8 cellular contexts compared by ENCODE assay signal in the genomic region with DNA sequence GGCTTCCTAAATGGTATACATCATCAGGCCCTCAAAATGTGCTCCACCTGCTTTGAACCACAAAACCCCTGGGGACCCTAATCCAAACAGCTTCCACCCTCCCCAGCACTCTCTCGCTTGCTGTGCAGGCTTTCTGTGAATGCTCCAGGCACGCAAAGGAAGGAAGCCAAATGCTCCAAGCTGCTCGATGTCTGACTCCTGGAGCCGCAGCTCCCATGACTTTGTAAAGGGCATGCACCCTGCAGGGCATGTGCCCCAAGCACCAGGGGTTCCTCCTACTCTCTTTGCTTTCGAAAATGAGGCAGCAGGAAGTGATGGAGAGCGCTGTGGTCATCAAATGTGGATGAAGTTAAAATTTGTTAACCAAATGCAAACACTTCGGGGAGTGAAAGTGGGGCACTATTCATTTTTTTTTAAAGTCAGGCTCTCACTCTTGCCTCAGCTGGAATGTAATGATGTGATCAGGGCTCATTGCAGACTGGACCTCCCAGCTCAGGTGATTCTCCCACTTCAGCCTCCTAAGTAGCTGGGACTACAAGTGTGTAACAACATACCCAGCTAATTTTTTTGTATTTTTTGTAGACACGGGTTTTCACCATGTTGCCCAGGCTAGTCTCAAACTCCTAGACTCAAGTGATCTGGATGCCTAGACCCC.
A peak's percentile ranks its signal among the peaks of the same experiment; 100 is the strongest.
DNase-seq lines count a peak whose midpoint lies in the region; ATAC-seq, FAIRE-seq and TF ChIP-seq lines count a peak whose summit lies in the region.
"Not testable (repeated sequence)": the region's sequence is repeated elsewhere in the genome, so short reads cannot be mapped to it uniquely, and the experiment has no call there.

No MANE protein-coding gene starts in this region.

- FAIRE-seq in GM12892 (lab: Jason Lieb, UNC) (peak; percentile 61), astrocyte (lab: Jason Lieb, UNC) (peak; percentile 68)

- peak; percentile 95 for ATAC-seq in GM21367 (IDR thresholded peaks at IDR 0.05; ENCODE audit: unreplicated experiment)
- ATAC-seq in HG02973 (IDR thresholded peaks at IDR 0.05; ENCODE audit: unreplicated experiment) = peak; percentile 93

- not testable (repeated sequence) for H4K20me1 ChIP-seq in Loucy (ENCODE audit: insufficient read depth, low read length, poor library complexity, severe bottlenecking); astrocyte (ENCODE audit: insufficient read depth, low read length)

- not testable (repeated sequence) for H3K9me3 Mint-ChIP-seq in astrocyte (ENCODE audit: unreplicated experiment)

- DNase-seq in A172 (ENCODE audit: low spot score) (peak; percentile 15), NT2/D1 (ENCODE audit: low read depth, low spot score) (peak; percentile 68), astrocyte (ENCODE audit: low read depth) (peak; percentile 31), iPS DF 19.7 (ENCODE audit: low read depth, low spot score) (peak; percentile 47)
- not testable (repeated sequence) for DNase-seq in GM12892 (ENCODE audit: insufficient read length)

- not testable (repeated sequence) for TF ChIP-seq CTCF in Loucy (conservative IDR thresholded peaks at IDR 0.05; ENCODE audit: low read length); astrocyte (IDR thresholded peaks at IDR 0.05; ENCODE audit: insufficient read depth, low read depth, low read length)

- H3K36me3 Mint-ChIP-seq in astrocyte (ENCODE audit: low read depth, unreplicated experiment) = not testable (repeated sequence)

- not testable (repeated sequence) for H3K4me1 ChIP-seq in Loucy (ENCODE audit: insufficient read depth, low read length, poor library complexity, severe bottlenecking); NT2/D1 (ENCODE audit: insufficient read depth, insufficient read length); astrocyte (ENCODE audit: insufficient read depth, low read length)

- not testable (repeated sequence) for H3K4me3 ChIP-seq in Loucy (ENCODE audit: low read length, poor library complexity, severe bottlenecking); NT2/D1 (ENCODE audit: insufficient read length, low read depth); astrocyte (ENCODE audit: insufficient read depth, low read depth, low read length)

- H3K9ac ChIP-seq in Loucy (ENCODE audit: low read depth, low read length, poor library complexity, severe bottlenecking); NT2/D1 (ENCODE audit: insufficient read length, low read depth); astrocyte (ENCODE audit: low read length): not testable (repeated sequence)

- not testable (repeated sequence) for H3K9me3 ChIP-seq in Loucy (ENCODE audit: insufficient read depth, low read depth, low read length); NT2/D1 (ENCODE audit: insufficient read depth, low read length); astrocyte (ENCODE audit: insufficient read depth, low read depth, low read length)

- H3K79me2 ChIP-seq in Loucy (ENCODE audit: insufficient read depth, low read length); astrocyte (ENCODE audit: insufficient read depth, low read length): not testable (repeated sequence)

- H3F3A ChIP-seq in Loucy (ENCODE audit: low read depth) = not testable (repeated sequence)

- not testable (repeated sequence) for H3K36me3 ChIP-seq in Loucy (ENCODE audit: insufficient read depth, low read length); NT2/D1 (ENCODE audit: insufficient read depth, insufficient read length, low read length); astrocyte (ENCODE audit: insufficient read depth, low read length)

- H3K27ac ChIP-seq in astrocyte (ENCODE audit: low read depth, low read length) = not testable (repeated sequence)

- H3K27ac Mint-ChIP-seq in astrocyte (ENCODE audit: unreplicated experiment) = not testable (repeated sequence)

- H2AFZ ChIP-seq in Loucy (ENCODE audit: low read length) = peak overlapping the region; percentile 75; the same call in 1 of the 2 replicates
- not testable (repeated sequence) for H2AFZ ChIP-seq in astrocyte (ENCODE audit: low read depth, low read length)

- not testable (repeated sequence) for H3K4me3 Mint-ChIP-seq in astrocyte (ENCODE audit: unreplicated experiment)

- not testable (repeated sequence) for H3K27me3 ChIP-seq in Loucy (ENCODE audit: insufficient read depth, low read length, poor library complexity, severe bottlenecking); NT2/D1 (ENCODE audit: insufficient read depth, insufficient read length); astrocyte (ENCODE audit: insufficient read depth, low read length)

- H3K4me2 ChIP-seq in Loucy (ENCODE audit: low read depth, low read length, poor library complexity, severe bottlenecking) = peak overlapping the region; percentile 37
- H3K4me2 ChIP-seq in astrocyte (ENCODE audit: low read length) = peak overlapping the region; percentile 51

- TF ChIP-seq POLR2A in GM12892 (IDR thresholded peaks at IDR 0.05; ENCODE audit: low read depth, low read length) = not testable (repeated sequence)

- not testable (repeated sequence) for H3K27me3 Mint-ChIP-seq in astrocyte (ENCODE audit: low read depth, unreplicated experiment)

- not testable (repeated sequence) for H3K4me1 Mint-ChIP-seq in astrocyte (ENCODE audit: low read depth, unreplicated experiment)

- not testable (repeated sequence) for H3K9me2 ChIP-seq in Loucy (replicated peaks; ENCODE audit: low read depth, low read length)
